ENCODE assay signal across 1 cellular context in genomic region chr15:96330450-96331140, GRCh38.
TF ChIP-seq lines count a peak whose summit lies in the region.

TSS of gene NR2F2 (plus strand) at chr15:96330700. CDS start at chr15:96332106, 1,406 bp downstream.

TF ChIP-seq in HEK293, 187 proteins besides CTCF, POLR2A, EP300 and RAD21 (continued from another document and continues in another):
- TF ChIP-seq ZNF600 (tag by site-specific recombination; IDR thresholded peaks at IDR 0.05) (peak; percentile 95), AEBP2 (tag by site-specific recombination; IDR thresholded peaks at IDR 0.05; ENCODE audit: borderline replicate concordance) (no peak), RBAK (tag by site-specific recombination; IDR thresholded peaks at IDR 0.05) (no peak), ZNF548 (tag by site-specific recombination; IDR thresholded peaks at IDR 0.05) (no peak), ZNF148 (tag by site-specific recombination; IDR thresholded peaks at IDR 0.05; ENCODE audit: borderline replicate concordance) (no peak), KLF17 (tag by site-specific recombination; IDR thresholded peaks at IDR 0.05) (peak; percentile 52; the same call in 1 of the 2 replicates), ZNF426 (tag by site-specific recombination; IDR thresholded peaks at IDR 0.05) (no peak), ZEB2 (tag by site-specific recombination; IDR thresholded peaks at IDR 0.05) (peak; percentile 94), OSR2 (tag by site-specific recombination; IDR thresholded peaks at IDR 0.05) (no peak; the same call in none of the 2 replicates), GLI4 (tag by site-specific recombination; IDR thresholded peaks at IDR 0.05) (peak; percentile 11; the same call in 1 of the 2 replicates), ATF2 (tag by site-specific recombination; IDR thresholded peaks at IDR 0.05; ENCODE audit: low read depth) (0 out of 2 replicates have a peak, but pooled peaks have one; percentile 9), ZSCAN5A (tag by site-specific recombination; IDR thresholded peaks at IDR 0.05) (0 out of 2 replicates have a peak, but pooled peaks have one; percentile 37), ZNF214 (tag by site-specific recombination; IDR thresholded peaks at IDR 0.05; ENCODE audit: borderline replicate concordance) (no peak), ZBTB1 (tag by site-specific recombination; IDR thresholded peaks at IDR 0.05) (no peak; the same call in 1 of the 2 replicates), BCL6B (tag by site-specific recombination; IDR thresholded peaks at IDR 0.05) (no peak), ZBTB8A (tag by site-specific recombination; IDR thresholded peaks at IDR 0.05) (peak; percentile 63), ZNF585B (tag by site-specific recombination; IDR thresholded peaks at IDR 0.05) (no peak), ZNF837 (tag by site-specific recombination; IDR thresholded peaks at IDR 0.05) (no peak), ZNF16 (tag by site-specific recombination; IDR thresholded peaks at IDR 0.05; ENCODE audit: low read depth) (0 out of 2 replicates have a peak, but pooled peaks have one; percentile 13), ZNF529 (tag by site-specific recombination; IDR thresholded peaks at IDR 0.05; ENCODE audit: insufficient replicate concordance) (no peak), ZNF488 (tag by site-specific recombination; IDR thresholded peaks at IDR 0.05) (no peak), INSM2 (tag by site-specific recombination; IDR thresholded peaks at IDR 0.05) (no peak), ZNF830 (tag by site-specific recombination; IDR thresholded peaks at IDR 0.05; ENCODE audit: low read depth) (no peak), ZNF10 (tag by site-specific recombination; IDR thresholded peaks at IDR 0.05) (no peak), ZNF169 (tag by site-specific recombination; IDR thresholded peaks at IDR 0.05) (no peak), ZNF596 (tag by site-specific recombination; IDR thresholded peaks at IDR 0.05) (peak; percentile 82), PRDM1 (tag by site-specific recombination; IDR thresholded peaks at IDR 0.05) (peak; percentile 99), ZNF433 (tag by site-specific recombination; IDR thresholded peaks at IDR 0.05; ENCODE audit: low read depth) (no peak), HOXA7 (CRISPR knock-in tag; IDR thresholded peaks at IDR 0.05; ENCODE audit: borderline replicate concordance) (no peak), ZNF792 (tag by site-specific recombination; IDR thresholded peaks at IDR 0.05) (no peak), ZNF239 (tag by site-specific recombination; IDR thresholded peaks at IDR 0.05) (peak; percentile 40; the same call in 1 of the 2 replicates), ZNF121 (tag by site-specific recombination; IDR thresholded peaks at IDR 0.05) (no peak), ZBTB7A (tag by site-specific recombination; IDR thresholded peaks at IDR 0.05; ENCODE audit: low read depth) (0 out of 2 replicates have a peak, but pooled peaks have one; percentile 60), YY1 (tag by site-specific recombination; IDR thresholded peaks at IDR 0.05) (peak; percentile 36; the same call in 1 of the 2 replicates), ZNF248 (tag by site-specific recombination; IDR thresholded peaks at IDR 0.05) (no peak), PRDM4 (tag by site-specific recombination; IDR thresholded peaks at IDR 0.05) (no peak), TCF7L2 (IDR thresholded peaks at IDR 0.05; ENCODE audit: borderline replicate concordance, low read depth, low read length) (peak; percentile 44; the same call in 1 of the 2 replicates), ZNF549 (tag by site-specific recombination; IDR thresholded peaks at IDR 0.05) (no peak), ZNF843 (tag by site-specific recombination; IDR thresholded peaks at IDR 0.05) (peak; percentile 81), BCL11B (tag by site-specific recombination; IDR thresholded peaks at IDR 0.05; ENCODE audit: low read depth) (peak; percentile 87), HOXD13 (CRISPR knock-in tag; IDR thresholded peaks at IDR 0.05; ENCODE audit: borderline replicate concordance) (peak; percentile 90), ZNF544 (tag by site-specific recombination; IDR thresholded peaks at IDR 0.05) (no peak), ZNF280C (tag by site-specific recombination; IDR thresholded peaks at IDR 0.05) (no peak), ZNF561 (tag by site-specific recombination; IDR thresholded peaks at IDR 0.05; ENCODE audit: borderline replicate concordance) (peak; percentile 68; the same call in 1 of the 2 replicates), ZNF555 (tag by site-specific recombination; conservative IDR thresholded peaks at IDR 0.05) (no peak)
